ENCODE assay signal across 14 cellular contexts in genomic region chr2:2232167-2232566, GRCh38.
"Had no signal": no experiment of that assay in that cellular context is flagged by ENCODE, and none has a peak within 500 bp of the region (broad histone marks: within the 10 kb centered on the region; RNA-seq: fewer than 3 reads in every experiment).

No MANE protein-coding gene starts in this region.

- DNase-seq: activated CD4-positive, alpha-beta T cell treated with anti-CD3 and anti-CD28 coated beads for 36 hours; activated CD8-positive, alpha-beta memory T cell treated with anti-CD3 and anti-CD28 coated beads, Interleukin-2, amount 50 U/mL, for 4 hours; activated CD8-positive, alpha-beta T cell treated with anti-CD3 and anti-CD28 coated beads for 36 hours; activated naive CD4-positive, alpha-beta T cell; esophagus squamous epithelium; foreskin fibroblast; left colon; mammary epithelial cell; naive thymus-derived CD4-positive, alpha-beta T cell; posterior cingulate gyrus; transverse colon had no signal

- ATAC-seq: activated CD4-positive, alpha-beta T cell treated with anti-CD3 and anti-CD28 coated beads for 36 hours; activated CD8-positive, alpha-beta T cell treated with anti-CD3 and anti-CD28 coated beads for 36 hours; left colon; naive thymus-derived CD4-positive, alpha-beta T cell had no signal

- H3K4me3 ChIP-seq: cardiac muscle cell, esophagus squamous epithelium, right atrium auricular region, skin epidermis, transverse colon had no signal
